In genomic region chr2:193695367-193695766, GRCh38 we compare ENCODE assay signal across 8 cellular contexts.
DNase-seq lines count a peak whose midpoint lies in the region; ATAC-seq, FAIRE-seq and TF ChIP-seq lines count a peak whose summit lies in the region.

No MANE protein-coding gene starts in this region.

- peak; percentile 71 for ATAC-seq in GM21526 (IDR thresholded peaks at IDR 0.05; ENCODE audit: low FRiP score, unreplicated experiment)
- no peak for ATAC-seq in HG03457 (IDR thresholded peaks at IDR 0.05; ENCODE audit: unreplicated experiment)

- H3K4me3 ChIP-seq in skeletal muscle satellite cell (ENCODE audit: low read length): no peak overlapping the region
- no peak overlapping the region for H3K4me3 ChIP-seq in effector memory CD4-positive, alpha-beta T cell (ENCODE audit: insufficient read depth, low read depth, low read length, poor library complexity, severe bottlenecking)

- no peaks in the 10 kb centered on the region for H3K36me3 ChIP-seq in skeletal muscle satellite cell (ENCODE audit: insufficient read depth, low read length)
- H3K36me3 ChIP-seq in effector memory CD4-positive, alpha-beta T cell (ENCODE audit: control insufficient read depth, insufficient read depth, low read length): no peaks in the 10 kb centered on the region

- no peak overlapping the region for H3K27ac ChIP-seq in effector memory CD4-positive, alpha-beta T cell (ENCODE audit: insufficient read depth, low read length, poor library complexity, severe bottlenecking)

- peak overlapping the region; percentile 18 for H3K9ac ChIP-seq in skeletal muscle satellite cell (ENCODE audit: low read depth, low read length)

- peak; percentile 62 for TF ChIP-seq CTCF in D721Med (IDR thresholded peaks at IDR 0.05; ENCODE audit: insufficient read depth, missing control alignments)

- no peaks in the 10 kb centered on the region for H3K4me1 ChIP-seq in skeletal muscle satellite cell (ENCODE audit: control insufficient read depth, insufficient read depth, low read length)
- H3K4me1 ChIP-seq in effector memory CD4-positive, alpha-beta T cell (ENCODE audit: control insufficient read depth, insufficient read depth, low read length, poor library complexity, severe bottlenecking): no peaks in the 10 kb centered on the region

- peak; percentile 88 for FAIRE-seq in D721Med (lab: Jason Lieb, UNC)

- H3K27me3 ChIP-seq in skeletal muscle satellite cell (ENCODE audit: control insufficient read depth, insufficient read depth, low read length): no peaks in the 10 kb centered on the region
- no peaks in the 10 kb centered on the region for H3K27me3 ChIP-seq in effector memory CD4-positive, alpha-beta T cell (replicated peaks; ENCODE audit: control insufficient read depth, insufficient read depth, low read length, poor library complexity, severe bottlenecking)

- DNase-seq in D721Med (ENCODE audit: insufficient read length, low spot score) (no peak), NCI-H1436 (lab: John Stamatoyannopoulos, UW) (peak; percentile 57), astrocyte of the hippocampus (ENCODE audit: low read depth, low spot score) (peak; percentile 58)
- no peak for DNase-seq in stimulated activated CD4-positive, alpha-beta T cell treated with anti-CD3 and anti-CD28 coated beads, Interleukin-2, amount 100 ng/mL, for 24 hours
- no peak for DNase-seq in effector memory CD4-positive, alpha-beta T cell

- H3K4me2 ChIP-seq in skeletal muscle satellite cell (ENCODE audit: low read length): no peak overlapping the region

- H3K9me3 ChIP-seq in skeletal muscle satellite cell (replicated peaks; ENCODE audit: low read length): no peaks in the 10 kb centered on the region
- no peaks in the 10 kb centered on the region for H3K9me3 ChIP-seq in effector memory CD4-positive, alpha-beta T cell (ENCODE audit: control insufficient read depth, low read length)

Comparison
In these comparisons a context has a peak if more than half of its experiments do, and no peak if none do; other contexts are left out.
1. DNase-seq: peak in NCI-H1436 (single experiment) and astrocyte of the hippocampus (single experiment); none in D721Med (single experiment), stimulated activated CD4-positive, alpha-beta T cell treated with anti-CD3 and anti-CD28 coated beads, Interleukin-2, amount 100 ng/mL, for 24 hours (0 of 2) and effector memory CD4-positive, alpha-beta T cell (0 of 3).